In the genomic region with DNA sequence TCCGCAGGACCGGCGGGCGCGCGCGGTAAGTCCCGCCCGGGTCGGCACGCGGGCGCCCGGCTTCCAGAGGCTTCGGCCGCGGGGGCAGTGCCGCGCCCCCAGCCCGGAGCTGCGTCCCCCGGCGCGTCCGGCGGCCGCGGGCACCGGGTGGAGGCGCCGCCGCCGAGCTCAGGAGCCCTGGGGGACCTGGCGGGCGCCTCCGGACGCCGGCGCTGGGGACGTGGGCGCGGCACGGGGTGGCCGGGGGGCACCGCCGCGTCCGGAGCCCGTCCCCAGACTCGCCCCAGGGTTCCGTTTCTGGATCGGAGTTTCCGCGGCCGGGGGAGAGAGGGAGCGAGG, we compare ENCODE assay signal across 10 cellular contexts. TPM values are rescaled to one million over a fixed set of nuclear protein-coding genes. Genes with fewer than 3 reads are reported as not detected.
DNase-seq lines count a peak whose midpoint lies in the region; ATAC-seq and TF ChIP-seq lines count a peak whose summit lies in the region.
"Had no signal": no experiment of that assay in that cellular context is flagged by ENCODE, and none has a peak within 500 bp of the region (broad histone marks: within the 10 kb centered on the region; RNA-seq: fewer than 3 reads in every experiment).

No MANE protein-coding gene starts in this region.

- TF ChIP-seq POLR2A in body of pancreas (IDR thresholded peaks at IDR 0.05) (no peak), lower leg skin (IDR thresholded peaks at IDR 0.05) (no peak)

- DNase-seq in Right ventricle myocardium superior (no peak), Right ventricle myocardium inferior (ENCODE audit: missing footprints) (no peak), body of pancreas (no peak), lower leg skin (ENCODE audit: low spot score in 2 of 2) (no peak), GDM1 (lab: John Stamatoyannopoulos, UW) (no peak), T-helper 1 cell (no peak)

- peak overlapping the region; percentile 20 to 76 (median 71) for H3K27ac ChIP-seq in body of pancreas

- peak overlapping the region; percentile 9 to 47 for H3K4me3 ChIP-seq in body of pancreas
- peak overlapping the region; percentile 70 for H3K4me3 ChIP-seq in lower leg skin (ENCODE audit: low read depth, poor library complexity, severe bottlenecking)

- no peaks in the 10 kb centered on the region for H3K36me3 ChIP-seq in body of pancreas (replicated peaks in 1 of 2; ENCODE audit: insufficient read depth in 1 of 2, low read depth in 2 of 2)

- WGBS in body of pancreas, 2 donors, result 1% methylated on average over 35 of the region's 56 CpGs; no CpG with 5 or more reads in 1 of the 2 donors
- 0% methylated on average over 16 of the region's 56 CpGs; no CpG with 5 or more reads in 1 of the 2 donors for WGBS in lower leg skin, 2 donors

- peaks cover 18% of the 10 kb centered on the region for H3K4me1 ChIP-seq in body of pancreas

- no peak for TF ChIP-seq CTCF in body of pancreas (IDR thresholded peaks at IDR 0.05)
- no peak for TF ChIP-seq CTCF in lower leg skin (IDR thresholded peaks at IDR 0.05)

- ATAC-seq in Right ventricle myocardium superior (ENCODE audit: poor library complexity), result peak; percentile 2
- ATAC-seq in Right ventricle myocardium inferior, result no peak
- ATAC-seq in body of pancreas, result peak; percentile 25
- no peak for ATAC-seq in GM21528 (IDR thresholded peaks at IDR 0.05; ENCODE audit: low FRiP score, unreplicated experiment)
- no peak for ATAC-seq in GM21717 (IDR thresholded peaks at IDR 0.05; ENCODE audit: unreplicated experiment)

- no peaks in the 10 kb centered on the region for H3K27me3 ChIP-seq in body of pancreas

- H3K9me3 ChIP-seq in body of pancreas, result no peaks in the 10 kb centered on the region

- intact Hi-C loops in Right ventricle myocardium superior (cut with DNase I) (no loop called here), Right ventricle myocardium inferior (cut with DNase I) (loop anchor here (2.0 kb wide), 1 partner anchor 48 kb away; a partner anchor contains a TSS), body of pancreas (cut with DNase I) (no loop called here), lower leg skin (cut with DNase I; ENCODE audit: low total_unique reads) (loop anchor here (10.0 kb wide), 1 partner anchor 160 kb away; a partner anchor contains a TSS)

RNA-seq across cellular contexts. Expression of a gene that starts 0.3 kb away (rescaled TPM):
- total RNA-seq in Right ventricle myocardium superior, result 38.6 TPM
- 55.0 TPM for total RNA-seq in Right ventricle myocardium inferior
- 10 to 100 TPM; 21.8 to 32.4 TPM for total RNA-seq in body of pancreas
- 100 to 1,000 TPM; 147 to 230 (median 210) TPM for total RNA-seq in lower leg skin

RNA-seq across cellular contexts. Expression of a gene that starts 20.3 kb away (rescaled TPM):
- total RNA-seq in Right ventricle myocardium superior (not detected), Right ventricle myocardium inferior (not detected), body of pancreas (not detected), lower leg skin (under 1 TPM in 1 of 4 donors, not detected in 3; 0.16 TPM)
- total RNA-seq: posterior vena cava; T-helper 2 cell treated with Interferon-gamma antibody and Interleukin-4, amounts not matched to agents 100 ng/mL and 5 ng/mL, for 36 hours had no signal

Comparison
In these comparisons a context has a peak if more than half of its experiments do, and no peak if none do; other contexts are left out.
1. ATAC-seq: peak in Right ventricle myocardium superior (single experiment) and body of pancreas (single experiment); none in Right ventricle myocardium inferior (single experiment), GM21528 (single experiment) and GM21717 (single experiment).
2. intact Hi-C loops: an anchor here in Right ventricle myocardium inferior (2.0 kb wide) and lower leg skin (10.0 kb wide); none called in Right ventricle myocardium superior and body of pancreas.